ENCODE assay signal across 25 cellular contexts in genomic region chr3:119257111-119257510, GRCh38. TPM values are rescaled to one million over a fixed set of nuclear protein-coding genes. Genes with fewer than 3 reads are reported as not detected.
DNase-seq lines count a peak whose midpoint lies in the region; ATAC-seq and TF ChIP-seq lines count a peak whose summit lies in the region.
"Had no signal": no experiment of that assay in that cellular context is flagged by ENCODE, and none has a peak within 500 bp of the region (broad histone marks: within the 10 kb centered on the region; RNA-seq: fewer than 3 reads in every experiment).

No MANE protein-coding gene starts in this region.

- H3K9me3 Mint-ChIP-seq in dendritic cell treated with granulocyte-macrophage colony-stimulating factor and Interleukin-4, amounts not matched to agents 40 ng/mL and 50 ng/mL, for 4 days, result peaks cover 11% of the 10 kb centered on the region
- no peaks in the 10 kb centered on the region for H3K9me3 Mint-ChIP-seq in nephron
- H3K9me3 Mint-ChIP-seq in stimulated activated naive CD8-positive, alpha-beta T cell treated with anti-CD3 and anti-CD28 coated beads, Interleukin-15, amount 100 ng/mL, for 72 hours, result no peaks in the 10 kb centered on the region
- H3K9me3 Mint-ChIP-seq: CD8-positive, alpha-beta T cell had no signal

- ATAC-seq in Right ventricle myocardium superior (ENCODE audit: poor library complexity) (peak; percentile 19), left cardiac atrium (no peak)
- no peak for ATAC-seq in stimulated activated naive CD8-positive, alpha-beta T cell treated with anti-CD3 and anti-CD28 coated beads, Interleukin-15, amount 100 ng/mL, for 72 hours
- ATAC-seq: activated CD4-positive, alpha-beta T cell treated with anti-CD3 and anti-CD28 coated beads for 36 hours; CD8-positive, alpha-beta T cell; naive thymus-derived CD4-positive, alpha-beta T cell; T-helper 17 cell had no signal

- no peaks in the 10 kb centered on the region for H3K36me3 ChIP-seq in vagina
- H3K36me3 ChIP-seq: thyroid gland had no signal

- H3K27ac ChIP-seq in vagina, result peak overlapping the region; percentile 33
- H3K27ac ChIP-seq: thyroid gland had no signal

- TF ChIP-seq CTCF in nephron (IDR thresholded peaks at IDR 0.05; ENCODE audit: unreplicated experiment in 3 of 3) (no peak), vagina (IDR thresholded peaks at IDR 0.05) (no peak)

- H3K4me3 ChIP-seq in vagina, result no peak overlapping the region
- H3K4me3 ChIP-seq: thyroid gland had no signal

- peaks cover 40% of the 10 kb centered on the region for H3K4me1 Mint-ChIP-seq in dendritic cell treated with granulocyte-macrophage colony-stimulating factor and Interleukin-4, amounts not matched to agents 40 ng/mL and 50 ng/mL, for 4 days (ENCODE audit: low read depth)
- peaks cover 22% of the 10 kb centered on the region for H3K4me1 Mint-ChIP-seq in nephron
- no peaks in the 10 kb centered on the region for H3K4me1 Mint-ChIP-seq in stimulated activated naive CD8-positive, alpha-beta T cell treated with anti-CD3 and anti-CD28 coated beads, Interleukin-15, amount 100 ng/mL, for 72 hours

- DNase-seq in Right ventricle myocardium superior, result no peak
- no peak for DNase-seq in left cardiac atrium
- DNase-seq in vagina (ENCODE audit: extremely low spot score in 2 of 2), result no peak
- no peak for DNase-seq in stimulated activated naive CD8-positive, alpha-beta T cell treated with anti-CD3 and anti-CD28 coated beads, Interleukin-15, amount 100 ng/mL, for 72 hours
- no peak for DNase-seq in DMS153 treated with DMSO at 0.1 percent for 48 hours (lab: John Stamatoyannopoulos, UW; ENCODE audit: unreplicated experiment)
- no peak for DNase-seq in Kasumi-1 (lab: John Stamatoyannopoulos, UW)
- DNase-seq: 8988T; activated CD4-positive, alpha-beta T cell treated with anti-CD3 and anti-CD28 coated beads for 36 hours; activated CD8-positive, alpha-beta memory T cell treated with anti-CD3 and anti-CD28 coated beads for 24 hours; activated T-cell treated with anti-CD3 and anti-CD28 coated beads, Interleukin-2, amount 50 U/mL, for 1 hour; CD8-positive, alpha-beta T cell; GF-D8; KBM-7; kidney glomerular epithelial cell; naive thymus-derived CD4-positive, alpha-beta T cell; NCI-H526; RPMI8226; SK-N-SH; stimulated activated CD4-positive, alpha-beta T cell treated with anti-CD3 and anti-CD28 coated beads, Interleukin-12 subunit alpha, Interleukin-12 subunit beta, amount 100 ng/mL, for 4 hours; stimulated activated CD4-positive, alpha-beta T cell treated with anti-CD3 and anti-CD28 coated beads, Interleukin-4, amount 100 ng/mL, for 24 hours; stimulated activated naive CD4-positive, alpha-beta T cell treated with Interleukin-2 at 50 U/mL for 16 hours; T-helper 17 cell; thyroid gland had no signal

- H3K27ac Mint-ChIP-seq in dendritic cell treated with granulocyte-macrophage colony-stimulating factor and Interleukin-4, amounts not matched to agents 40 ng/mL and 50 ng/mL, for 4 days, result peak overlapping the region; percentile 73
- H3K27ac Mint-ChIP-seq in nephron, result peak overlapping the region in 2 of 3 experiments; percentile 59 to 63
- H3K27ac Mint-ChIP-seq in stimulated activated naive CD8-positive, alpha-beta T cell treated with anti-CD3 and anti-CD28 coated beads, Interleukin-15, amount 100 ng/mL, for 72 hours, result no peak overlapping the region
- H3K27ac Mint-ChIP-seq: activated CD4-positive, alpha-beta T cell treated with anti-CD3 and anti-CD28 coated beads for 36 hours; CD8-positive, alpha-beta T cell; T-helper 17 cell had no signal

- no peaks in the 10 kb centered on the region for H3K27me3 ChIP-seq in vagina
- H3K27me3 ChIP-seq: thyroid gland had no signal

- no peak overlapping the region for H3K4me3 Mint-ChIP-seq in dendritic cell treated with granulocyte-macrophage colony-stimulating factor and Interleukin-4, amounts not matched to agents 40 ng/mL and 50 ng/mL, for 4 days
- H3K4me3 Mint-ChIP-seq in nephron, result no peak overlapping the region
- no peak overlapping the region for H3K4me3 Mint-ChIP-seq in stimulated activated naive CD8-positive, alpha-beta T cell treated with anti-CD3 and anti-CD28 coated beads, Interleukin-15, amount 100 ng/mL, for 72 hours
- H3K4me3 Mint-ChIP-seq: activated CD4-positive, alpha-beta T cell treated with anti-CD3 and anti-CD28 coated beads for 36 hours; CD8-positive, alpha-beta T cell; naive thymus-derived CD4-positive, alpha-beta T cell; T-helper 17 cell had no signal

- intact Hi-C loops in Right ventricle myocardium superior (cut with DNase I) (no loop called here), left cardiac atrium (cut with DNase I) (no loop called here), vagina (cut with DNase I) (no loop called here)
- intact Hi-C loops in dendritic cell treated with granulocyte-macrophage colony-stimulating factor and Interleukin-4, amounts not matched to agents 40 ng/mL and 50 ng/mL, for 4 days (cut with micrococcal nuclease), result no loop called here

- no peaks in the 10 kb centered on the region for H3K27me3 Mint-ChIP-seq in dendritic cell treated with granulocyte-macrophage colony-stimulating factor and Interleukin-4, amounts not matched to agents 40 ng/mL and 50 ng/mL, for 4 days
- H3K27me3 Mint-ChIP-seq in nephron (ENCODE audit: low read depth), result no peaks in the 10 kb centered on the region
- H3K27me3 Mint-ChIP-seq in stimulated activated naive CD8-positive, alpha-beta T cell treated with anti-CD3 and anti-CD28 coated beads, Interleukin-15, amount 100 ng/mL, for 72 hours, result no peaks in the 10 kb centered on the region
- H3K27me3 Mint-ChIP-seq: activated CD4-positive, alpha-beta T cell treated with anti-CD3 and anti-CD28 coated beads for 36 hours had no signal

- no peaks in the 10 kb centered on the region for H3K36me3 Mint-ChIP-seq in dendritic cell treated with granulocyte-macrophage colony-stimulating factor and Interleukin-4, amounts not matched to agents 40 ng/mL and 50 ng/mL, for 4 days (ENCODE audit: low read depth)
- H3K36me3 Mint-ChIP-seq in nephron (ENCODE audit: low read depth), result no peaks in the 10 kb centered on the region
- H3K36me3 Mint-ChIP-seq: CD8-positive, alpha-beta T cell; naive thymus-derived CD4-positive, alpha-beta T cell had no signal

- H3K4me1 ChIP-seq in vagina, result peaks cover 7% of the 10 kb centered on the region
- H3K4me1 ChIP-seq: thyroid gland had no signal

- H3K9me3 ChIP-seq in vagina, result no peaks in the 10 kb centered on the region
- H3K9me3 ChIP-seq: SK-N-SH, thyroid gland had no signal

- no peak for TF ChIP-seq POLR2A in vagina (IDR thresholded peaks at IDR 0.05)

RNA-seq across cellular contexts. Expression of gene B4GALT4, which starts 16.4 kb away (rescaled TPM):
- total RNA-seq in Right ventricle myocardium superior (10.5 TPM), left cardiac atrium (10 to 100 TPM; 13.3 to 15.9 TPM), vagina (12.0 TPM)

RNA-seq across cellular contexts. Expression of gene ARHGAP31, which starts 37.1 kb away (rescaled TPM):
- total RNA-seq in Right ventricle myocardium superior (42.1 TPM), left cardiac atrium (10 to 100 TPM; 33.5 to 44.0 TPM), vagina (13.0 TPM)

Comparison
In these comparisons a context has a peak if more than half of its experiments do, and no peak if none do; other contexts are left out.
1. H3K27ac Mint-ChIP-seq: peak in dendritic cell treated with granulocyte-macrophage colony-stimulating factor and Interleukin-4, amounts not matched to agents 40 ng/mL and 50 ng/mL, for 4 days (single experiment) and nephron (2 of 3); none in stimulated activated naive CD8-positive, alpha-beta T cell treated with anti-CD3 and anti-CD28 coated beads, Interleukin-15, amount 100 ng/mL, for 72 hours (0 of 2).